8 cellular contexts compared by ENCODE assay signal in genomic region chr2:46615555-46616487, GRCh38. TPM values are rescaled to one million over a fixed set of nuclear protein-coding genes. Genes with fewer than 3 reads are reported as not detected.
DNase-seq lines count a peak whose midpoint lies in the region; ATAC-seq, FAIRE-seq and TF ChIP-seq lines count a peak whose summit lies in the region.

No MANE protein-coding gene starts in this region.

- peaks cover 28 to 47% (median 34%) of the 10 kb centered on the region in 10 experiments for H3K4me1 ChIP-seq in BLaER1 treated with 17β-estradiol and CSF1 and Interleukin-3, amounts not matched to agents 10 nM and 100 nM
- H3K4me1 ChIP-seq in SJSA1 (replicated peaks) (peaks cover 18% of the 10 kb centered on the region), mammary epithelial cell (ENCODE audit: insufficient read depth, low read length) (peaks cover 16% of the 10 kb centered on the region), keratinocyte (ENCODE audit: control insufficient read depth, extremely low read depth, insufficient read depth, low read length) (peaks cover 14% of the 10 kb centered on the region)

- peaks cover 18 to 28% (median 23%) of the 10 kb centered on the region in 11 experiments for H3K36me3 ChIP-seq in BLaER1 treated with 17β-estradiol and CSF1 and Interleukin-3, amounts not matched to agents 10 nM and 100 nM
- H3K36me3 ChIP-seq in SJSA1 (peaks cover 15% of the 10 kb centered on the region), mammary epithelial cell (ENCODE audit: insufficient read depth, low read length) (no peaks in the 10 kb centered on the region), keratinocyte (ENCODE audit: control insufficient read depth in 2 of 2, extremely low read depth in 1 of 2, insufficient read depth in 2 of 2, low read length in 2 of 2) (peaks cover 6 to 10% of the 10 kb centered on the region in 2 experiments)

- TF ChIP-seq CTCF in mammary epithelial cell (conservative IDR thresholded peaks at IDR 0.05 in 1 of 2, IDR thresholded peaks at IDR 0.05 in 1 of 2; ENCODE audit: extremely low read depth in 1 of 2, insufficient read depth in 1 of 2, low read depth in 1 of 2, low read length in 2 of 2): peak in 1 of 2 donors; percentile 6
- TF ChIP-seq CTCF in keratinocyte (optimal IDR thresholded peaks at IDR 0.05 in 1 of 3, IDR thresholded peaks at IDR 0.05 in 1 of 3, conservative IDR thresholded peaks at IDR 0.05 in 1 of 3; ENCODE audit: extremely low read depth in 1 of 3, insufficient read depth in 2 of 3, low read length in 3 of 3): peak in 1 of 3 experiments; percentile 23

- H3K9me1 ChIP-seq in keratinocyte (ENCODE audit: control insufficient read depth, extremely low read depth, insufficient read depth, low read length): no peaks in the 10 kb centered on the region

- dilution Hi-C loops in mammary epithelial cell (cut with HindIII; ENCODE audit: low sequenced_read_pairs) (no loop called here), keratinocyte (cut with MboI; ENCODE audit: extremely low pct_ligation_motif_present, low sequenced_read_pairs) (no loop called here)

- CTCF ChIA-PET in mammary epithelial cell (lab: Charles Lee; ENCODE audit: low non-redundant PET): no interaction called here

- H3K9ac ChIP-seq in BLaER1 treated with 17β-estradiol and CSF1 and Interleukin-3, amounts not matched to agents 10 nM and 100 nM: peak overlapping the region; percentile 83 to 92 (median 90)
- H3K9ac ChIP-seq in mammary epithelial cell (ENCODE audit: insufficient read depth, low read length) (peak overlapping the region; percentile 90), keratinocyte (ENCODE audit: control insufficient read depth, extremely low read depth, insufficient read depth, low read length) (peak overlapping the region; percentile 78)

- DNase-seq in HCEC 1CT: peak; percentile 17
- DNase-seq in SJSA1 (ENCODE audit: low read depth in 1 of 2, low spot score in 2 of 2): no peak
- DNase-seq in mammary epithelial cell: no peak
- DNase-seq in keratinocyte (ENCODE audit: low read depth, low spot score): no peak
- peak in 2 of 3 donors; percentile 3 to 8 for DNase-seq in stimulated activated CD4-positive, alpha-beta T cell treated with anti-CD3 and anti-CD28 coated beads, Interleukin-12 subunit alpha, Interleukin-12 subunit beta, amount 100 ng/mL, for 48 hours (ENCODE audit: low read depth in 2 of 3, low spot score in 1 of 3)

- peaks cover 35% of the 10 kb centered on the region for H3K79me2 ChIP-seq in mammary epithelial cell (ENCODE audit: insufficient read depth, low read length)
- H3K79me2 ChIP-seq in keratinocyte (ENCODE audit: control insufficient read depth, insufficient read depth, low read length): peaks cover 17% of the 10 kb centered on the region

- peak overlapping the region; percentile 95 for H2AFZ ChIP-seq in mammary epithelial cell (ENCODE audit: low read depth, low read length)
- H2AFZ ChIP-seq in keratinocyte (ENCODE audit: control insufficient read depth, low read length): peak overlapping the region; percentile 73

- peak overlapping the region; percentile 77 to 96 (median 92) for H3K4me2 ChIP-seq in BLaER1 treated with 17β-estradiol and CSF1 and Interleukin-3, amounts not matched to agents 10 nM and 100 nM
- H3K4me2 ChIP-seq in mammary epithelial cell (ENCODE audit: insufficient read depth, low read depth, low read length) (peak overlapping the region; percentile 77), keratinocyte (ENCODE audit: control insufficient read depth, extremely low read depth, insufficient read depth, low read depth, low read length) (peak overlapping the region; percentile 96)

- intact Hi-C loops in mammary epithelial cell (cut with micrococcal nuclease): no loop called here

- FAIRE-seq in keratinocyte (lab: Jason Lieb, UNC): peak; percentile 64

- ATAC-seq in HG02571 (IDR thresholded peaks at IDR 0.05; ENCODE audit: unreplicated experiment) (no peak), HG02852 (IDR thresholded peaks at IDR 0.05; ENCODE audit: unreplicated experiment) (no peak)

- BruUV-seq in mammary epithelial cell (replicated peaks; lab: Mats Ljungman, UMichigan): no TSS peak

- H3K9me3 ChIP-seq in BLaER1 treated with 17β-estradiol and CSF1 and Interleukin-3, amounts not matched to agents 10 nM and 100 nM (replicated peaks in 1 of 11): 0 out of 22 replicates have a peak, but pooled peaks cover 0 to 3% (median 0%) of the 10 kb centered on the region in 11 experiments
- H3K9me3 ChIP-seq in SJSA1 (replicated peaks) (no peaks in the 10 kb centered on the region), mammary epithelial cell (replicated peaks; ENCODE audit: insufficient read depth, low read length) (no peaks in the 10 kb centered on the region), keratinocyte (ENCODE audit: control insufficient read depth, low read depth, low read length) (no peaks in the 10 kb centered on the region)

- H3K4me3 ChIP-seq in BLaER1 treated with 17β-estradiol and CSF1 and Interleukin-3, amounts not matched to agents 10 nM and 100 nM: peak overlapping the region; percentile 73 to 98 (median 89)
- H3K4me3 ChIP-seq in SJSA1 (peak overlapping the region; percentile 80), mammary epithelial cell (replicated peaks in 1 of 3; ENCODE audit: insufficient read depth in 1 of 3, low read depth in 2 of 3, low read length in 3 of 3) (peak overlapping the region; percentile 66 to 91 (median 84)), keratinocyte (ENCODE audit: control insufficient read depth in 2 of 3, extremely low read depth in 1 of 3, insufficient read depth in 2 of 3, low read depth in 1 of 3, low read length in 3 of 3) (peak overlapping the region; percentile 60 to 96 (median 91))

- no peaks in the 10 kb centered on the region for H4K20me1 ChIP-seq in BLaER1 treated with 17β-estradiol and CSF1 and Interleukin-3, amounts not matched to agents 10 nM and 100 nM
- H4K20me1 ChIP-seq in mammary epithelial cell (ENCODE audit: insufficient read depth, low read length) (no peaks in the 10 kb centered on the region), keratinocyte (ENCODE audit: control insufficient read depth, extremely low read depth, insufficient read depth, low read length) (no peaks in the 10 kb centered on the region)

- no peaks in the 10 kb centered on the region for H3K27me3 ChIP-seq in BLaER1 treated with 17β-estradiol and CSF1 and Interleukin-3, amounts not matched to agents 10 nM and 100 nM
- H3K27me3 ChIP-seq in SJSA1 (replicated peaks): no peaks in the 10 kb centered on the region
- H3K27me3 ChIP-seq in mammary epithelial cell (ENCODE audit: insufficient read depth, low read length): no peaks in the 10 kb centered on the region
- no peaks in the 10 kb centered on the region for H3K27me3 ChIP-seq in keratinocyte (ENCODE audit: control insufficient read depth, extremely low read depth, insufficient read depth, low read length)

- peak overlapping the region; percentile 78 to 95 (median 85); a peak in 21 of 22 replicates for H3K27ac ChIP-seq in BLaER1 treated with 17β-estradiol and CSF1 and Interleukin-3, amounts not matched to agents 10 nM and 100 nM
- H3K27ac ChIP-seq in SJSA1: peak overlapping the region; percentile 32; the same call in 1 of the 2 replicates
- H3K27ac ChIP-seq in mammary epithelial cell (ENCODE audit: insufficient read depth, low read depth, low read length): peak overlapping the region; percentile 79
- H3K27ac ChIP-seq in keratinocyte (ENCODE audit: control insufficient read depth, insufficient read depth, low read length): peak overlapping the region; percentile 70

- in situ Hi-C loops in mammary epithelial cell (cut with MboI; ENCODE audit: low sequenced_read_pairs in 2 of 2): no loop called here

- 11% methylated on average over 23 of the region's 23 CpGs for WGBS in mammary epithelial cell (ENCODE audit: low coverage, missing lambda C conversion rate)

RNA-seq across cellular contexts. Expression of gene PIGF, which starts 1.0 kb away (rescaled TPM):
- total RNA-seq in SJSA1 (2014; rRNA removed; shearing (Covaris generic)): 23.2 and 26.2 TPM in 2 replicates
- 10 to 100 TPM; 23.4 to 24.2 TPM for total RNA-seq in mammary epithelial cell
- polyA plus RNA-seq in mammary epithelial cell: 23.3 TPM
- polyA minus RNA-seq in mammary epithelial cell: 35.3 TPM
- polyA plus RNA-seq in keratinocyte: 25.7 to 56.3 TPM (median 52.7 TPM) in 3 replicates
- 11.8 TPM for polyA plus RNA-seq in keratinocyte (2011; ENCODE audit: low read depth)
- 20.8 and 37.8 TPM in 2 replicates for polyA plus RNA-seq in keratinocyte (2011; cell fraction: cytosol; rRNA removed)
- polyA plus RNA-seq in keratinocyte (2011; cell fraction: nucleus; rRNA removed): 32.3 and 43.7 TPM in 2 replicates
- 22.4 and 26.8 TPM in 2 replicates for polyA plus RNA-seq in keratinocyte (2012; ENCODE audit: low replicate concordance)
- 8.7 to 29.4 TPM (median 19.3 TPM) in 3 replicates for polyA minus RNA-seq in keratinocyte
- polyA minus RNA-seq in keratinocyte (2011; cell fraction: cytosol; rRNA and poly(A)+ RNA removed): 10.9 TPM
- polyA minus RNA-seq in keratinocyte (2011; cell fraction: nucleus; rRNA and poly(A)+ RNA removed): 15.4 and 28.5 TPM in 2 replicates

RNA-seq across cellular contexts. Expression of gene CRIPT, which starts 1.2 kb away (rescaled TPM):
- total RNA-seq in SJSA1 (2014; rRNA removed; shearing (Covaris generic)): 12.7 and 24.9 TPM in 2 replicates
- 10 to 100 TPM in 1 of 2 donors, 1 to 10 TPM in 1; 8.3 to 13.7 TPM for total RNA-seq in mammary epithelial cell
- polyA plus RNA-seq in mammary epithelial cell (4.5 TPM), keratinocyte (3.9 to 7.6 TPM (median 4.6 TPM) in 3 replicates)
- polyA minus RNA-seq in mammary epithelial cell (4.0 TPM), keratinocyte (1.2 to 5.4 TPM (median 2.5 TPM) in 3 replicates)
- 4.5 TPM for polyA plus RNA-seq in keratinocyte (2011; ENCODE audit: low read depth)
- polyA plus RNA-seq in keratinocyte (2011; cell fraction: cytosol; rRNA removed): 4.2 and 8.2 TPM in 2 replicates
- polyA plus RNA-seq in keratinocyte (2011; cell fraction: nucleus; rRNA removed): 1.6 and 3.5 TPM in 2 replicates
- 5.4 and 12.2 TPM in 2 replicates for polyA plus RNA-seq in keratinocyte (2012; ENCODE audit: low replicate concordance)
- 4.6 TPM for polyA minus RNA-seq in keratinocyte (2011; cell fraction: cytosol; rRNA and poly(A)+ RNA removed)
- 1.1 and 3.4 TPM in 2 replicates for polyA minus RNA-seq in keratinocyte (2011; cell fraction: nucleus; rRNA and poly(A)+ RNA removed)

Comparison
In these comparisons a context has a peak if more than half of its experiments do, and no peak if none do; other contexts are left out.
1. H3K27ac ChIP-seq: peak in every context shown above with its lines; median percentile 85 in BLaER1 treated with 17β-estradiol and CSF1 and Interleukin-3, amounts not matched to agents 10 nM and 100 nM; 79 in mammary epithelial cell; 70 in keratinocyte; 32 in SJSA1.
2. DNase-seq: peak in HCEC 1CT (single experiment) and stimulated activated CD4-positive, alpha-beta T cell treated with anti-CD3 and anti-CD28 coated beads, Interleukin-12 subunit alpha, Interleukin-12 subunit beta, amount 100 ng/mL, for 48 hours (2 of 3); none in SJSA1 (0 of 2), mammary epithelial cell (single experiment) and keratinocyte (single experiment).
3. Peak in every context shown above with its lines, with median percentiles within 50 percentile points of each other: H3K4me2 ChIP-seq, H3K4me3 ChIP-seq and H3K9ac ChIP-seq.